17 cellular contexts compared by ENCODE assay signal in the genomic region with DNA sequence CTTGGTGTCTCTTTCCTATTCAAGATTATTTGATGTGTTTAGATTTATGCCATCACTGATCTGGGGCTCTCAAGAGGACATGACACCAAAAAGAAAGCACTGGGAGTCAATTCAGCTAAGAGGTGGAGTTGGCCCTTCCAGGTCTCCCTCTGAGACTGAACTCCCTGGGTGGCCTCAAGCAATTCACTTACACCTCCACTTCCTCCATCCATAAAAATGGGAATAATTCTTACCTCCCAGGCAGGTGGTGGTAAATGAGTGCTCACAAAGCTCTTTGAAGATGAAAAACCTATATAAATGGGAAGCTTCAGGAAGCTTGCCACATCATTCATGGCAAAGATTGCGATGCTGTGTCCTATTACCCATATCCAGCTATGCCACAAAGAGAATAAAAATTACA. TPM values are rescaled to one million over a fixed set of nuclear protein-coding genes. Genes with fewer than 3 reads are reported as not detected.
DNase-seq lines count a peak whose midpoint lies in the region; ATAC-seq and TF ChIP-seq lines count a peak whose summit lies in the region.
"Had no signal": no experiment of that assay in that cellular context is flagged by ENCODE, and none has a peak within 500 bp of the region (broad histone marks: within the 10 kb centered on the region; RNA-seq: fewer than 3 reads in every experiment).

No MANE protein-coding gene starts in this region.

- no peak for ATAC-seq in effector memory CD8-positive, alpha-beta T cell (replicated peaks)
- no peak for ATAC-seq in stimulated activated effector memory CD8-positive, alpha-beta T cell treated with anti-CD3 and anti-CD28 coated beads, Interleukin-12 subunit alpha, Interleukin-12 subunit beta, amount 100 ng/mL, for 72 hours
- no peak for ATAC-seq in HG02870 (IDR thresholded peaks at IDR 0.05; ENCODE audit: unreplicated experiment)
- ATAC-seq: Right ventricle myocardium inferior had no signal

- no peaks in the 10 kb centered on the region for H3K9me3 Mint-ChIP-seq in activated naive CD4-positive, alpha-beta T cell treated with anti-CD3 and anti-CD28 coated beads, Interleukin-2, amount 50 U/mL, for 24 hours
- no peaks in the 10 kb centered on the region for H3K9me3 Mint-ChIP-seq in activated naive CD4-positive, alpha-beta T cell treated with anti-CD3 and anti-CD28 coated beads for 36 hours
- no peaks in the 10 kb centered on the region for H3K9me3 Mint-ChIP-seq in effector memory CD8-positive, alpha-beta T cell
- H3K9me3 Mint-ChIP-seq in stimulated activated effector memory CD8-positive, alpha-beta T cell treated with anti-CD3 and anti-CD28 coated beads, Interleukin-12 subunit alpha, Interleukin-12 subunit beta, amount 100 ng/mL, for 72 hours: no peaks in the 10 kb centered on the region

- TF ChIP-seq CTCF in HEK293 (tag by site-specific recombination; IDR thresholded peaks at IDR 0.05): no peak

- H3K4me1 ChIP-seq in HEK293 (ENCODE audit: control insufficient read depth, insufficient read depth, low read length): 0 out of 2 replicates have a peak, but pooled peaks cover 2% of the 10 kb centered on the region

- POLR2A ChIA-PET in HEK293 (lab: Yijun Ruan, JAX): no interaction called here

- peak overlapping the region; percentile 33 for H3K27ac Mint-ChIP-seq in activated naive CD4-positive, alpha-beta T cell treated with anti-CD3 and anti-CD28 coated beads, Interleukin-2, amount 50 U/mL, for 24 hours
- no peak overlapping the region for H3K27ac Mint-ChIP-seq in activated naive CD4-positive, alpha-beta T cell treated with anti-CD3 and anti-CD28 coated beads for 36 hours
- H3K27ac Mint-ChIP-seq in effector memory CD8-positive, alpha-beta T cell: peak overlapping the region; percentile 84 to 98
- peak overlapping the region; percentile 94 for H3K27ac Mint-ChIP-seq in stimulated activated effector memory CD8-positive, alpha-beta T cell treated with anti-CD3 and anti-CD28 coated beads, Interleukin-12 subunit alpha, Interleukin-12 subunit beta, amount 100 ng/mL, for 72 hours

- no peaks in the 10 kb centered on the region for H3K9me3 ChIP-seq in HEK293 (ENCODE audit: control insufficient read depth, insufficient read depth, low read depth, low read length)
- H3K9me3 ChIP-seq: HAP-1 had no signal

- no peaks in the 10 kb centered on the region for H3K36me3 ChIP-seq in HEK293 (ENCODE audit: control insufficient read depth in 2 of 2, insufficient read depth in 1 of 2, low read length in 2 of 2)
- H3K36me3 ChIP-seq: HAP-1 had no signal

- peaks cover 2% of the 10 kb centered on the region for H3K36me3 Mint-ChIP-seq in activated naive CD4-positive, alpha-beta T cell treated with anti-CD3 and anti-CD28 coated beads, Interleukin-2, amount 50 U/mL, for 24 hours
- H3K36me3 Mint-ChIP-seq in activated naive CD4-positive, alpha-beta T cell treated with anti-CD3 and anti-CD28 coated beads for 36 hours (ENCODE audit: low read depth): peaks cover 7% of the 10 kb centered on the region
- H3K36me3 Mint-ChIP-seq in effector memory CD8-positive, alpha-beta T cell (ENCODE audit: insufficient read depth): peaks cover 52% of the 10 kb centered on the region
- H3K36me3 Mint-ChIP-seq in stimulated activated effector memory CD8-positive, alpha-beta T cell treated with anti-CD3 and anti-CD28 coated beads, Interleukin-12 subunit alpha, Interleukin-12 subunit beta, amount 100 ng/mL, for 72 hours: peaks cover 98% of the 10 kb centered on the region

- CTCF ChIA-PET in activated naive CD4-positive, alpha-beta T cell treated with anti-CD3 and anti-CD28 coated beads for 36 hours (lab: Charles Lee): interaction anchor here (1.0 to 1.6 kb wide), 2 partner anchors 18 to 30 kb away, joined by 3 to 12 read pairs; no protein-coding TSS in a partner anchor
- CTCF ChIA-PET in HEK293 (lab: Yijun Ruan, JAX): interaction anchor here (1.4 to 1.8 kb wide), 2 partner anchors 18 to 29 kb away, joined by 3 to 4 read pairs; no protein-coding TSS in a partner anchor

- no peak for DNase-seq in activated naive CD4-positive, alpha-beta T cell treated with anti-CD3 and anti-CD28 coated beads for 36 hours
- no peak for DNase-seq in effector memory CD8-positive, alpha-beta T cell
- DNase-seq in stimulated activated effector memory CD8-positive, alpha-beta T cell treated with anti-CD3 and anti-CD28 coated beads, Interleukin-12 subunit alpha, Interleukin-12 subunit beta, amount 100 ng/mL, for 72 hours (ENCODE audit: low spot score in 2 of 2): no peak
- no peak for DNase-seq in DMS53 (lab: John Stamatoyannopoulos, UW)
- no peak for DNase-seq in stimulated activated naive CD4-positive, alpha-beta T cell treated with Interleukin-2 at 50 U/mL for 16 hours (lab: John Stamatoyannopoulos, UW)
- DNase-seq: AML-193, DMS153, GF-D8, NCI-H2081, NCI-H510A, NCI-H774 had no signal

- no peak overlapping the region for H3K4me3 Mint-ChIP-seq in activated naive CD4-positive, alpha-beta T cell treated with anti-CD3 and anti-CD28 coated beads, Interleukin-2, amount 50 U/mL, for 24 hours
- H3K4me3 Mint-ChIP-seq in activated naive CD4-positive, alpha-beta T cell treated with anti-CD3 and anti-CD28 coated beads for 36 hours: no peak overlapping the region
- H3K4me3 Mint-ChIP-seq in effector memory CD8-positive, alpha-beta T cell: peak overlapping the region; percentile 45 to 71
- H3K4me3 Mint-ChIP-seq in stimulated activated effector memory CD8-positive, alpha-beta T cell treated with anti-CD3 and anti-CD28 coated beads, Interleukin-12 subunit alpha, Interleukin-12 subunit beta, amount 100 ng/mL, for 72 hours: peak overlapping the region; percentile 73

- no peak overlapping the region for H3K27ac ChIP-seq in HEK293 (ENCODE audit: extremely low read depth, low read depth, low read length)
- H3K27ac ChIP-seq: C4-2B had no signal

- intact Hi-C loops in activated naive CD4-positive, alpha-beta T cell treated with anti-CD3 and anti-CD28 coated beads for 36 hours (cut with micrococcal nuclease): no loop called here

- H3K4me1 Mint-ChIP-seq in activated naive CD4-positive, alpha-beta T cell treated with anti-CD3 and anti-CD28 coated beads, Interleukin-2, amount 50 U/mL, for 24 hours: peaks cover 92% of the 10 kb centered on the region
- H3K4me1 Mint-ChIP-seq in activated naive CD4-positive, alpha-beta T cell treated with anti-CD3 and anti-CD28 coated beads for 36 hours (ENCODE audit: low read depth): peaks cover 81% of the 10 kb centered on the region
- H3K4me1 Mint-ChIP-seq in effector memory CD8-positive, alpha-beta T cell (ENCODE audit: low read depth in 2 of 2): peaks cover 74 to 90% of the 10 kb centered on the region in 2 donors
- peaks cover 92% of the 10 kb centered on the region for H3K4me1 Mint-ChIP-seq in stimulated activated effector memory CD8-positive, alpha-beta T cell treated with anti-CD3 and anti-CD28 coated beads, Interleukin-12 subunit alpha, Interleukin-12 subunit beta, amount 100 ng/mL, for 72 hours

- no peak overlapping the region for H3K4me3 ChIP-seq in HEK293 (ENCODE audit: low read depth, low read length)
- H3K4me3 ChIP-seq: HAP-1 had no signal

- no peaks in the 10 kb centered on the region for H3K27me3 Mint-ChIP-seq in activated naive CD4-positive, alpha-beta T cell treated with anti-CD3 and anti-CD28 coated beads, Interleukin-2, amount 50 U/mL, for 24 hours
- no peaks in the 10 kb centered on the region for H3K27me3 Mint-ChIP-seq in activated naive CD4-positive, alpha-beta T cell treated with anti-CD3 and anti-CD28 coated beads for 36 hours (ENCODE audit: low read depth)
- no peaks in the 10 kb centered on the region for H3K27me3 Mint-ChIP-seq in effector memory CD8-positive, alpha-beta T cell

TF ChIP-seq in HEK293, 187 proteins besides CTCF, POLR2A, EP300 and RAD21:
- TF ChIP-seq YY2 (tag by site-specific recombination; IDR thresholded peaks at IDR 0.05) (no peak), GLIS1 (tag by site-specific recombination; IDR thresholded peaks at IDR 0.05) (peak; percentile 94)

RNA-seq across cellular contexts. Expression of gene ICE2, which starts 59.2 kb away (rescaled TPM):
- total RNA-seq in activated naive CD4-positive, alpha-beta T cell treated with anti-CD3 and anti-CD28 coated beads for 36 hours: 10 to 100 TPM; 75.2 to 76.7 TPM

Comparison
In these comparisons a context has a peak if more than half of its experiments do, and no peak if none do; other contexts are left out.
1. H3K4me3 Mint-ChIP-seq: peak in effector memory CD8-positive, alpha-beta T cell (2 of 2) and stimulated activated effector memory CD8-positive, alpha-beta T cell treated with anti-CD3 and anti-CD28 coated beads, Interleukin-12 subunit alpha, Interleukin-12 subunit beta, amount 100 ng/mL, for 72 hours (single experiment); none in activated naive CD4-positive, alpha-beta T cell treated with anti-CD3 and anti-CD28 coated beads, Interleukin-2, amount 50 U/mL, for 24 hours (single experiment) and activated naive CD4-positive, alpha-beta T cell treated with anti-CD3 and anti-CD28 coated beads for 36 hours (single experiment).